In the genomic region with DNA sequence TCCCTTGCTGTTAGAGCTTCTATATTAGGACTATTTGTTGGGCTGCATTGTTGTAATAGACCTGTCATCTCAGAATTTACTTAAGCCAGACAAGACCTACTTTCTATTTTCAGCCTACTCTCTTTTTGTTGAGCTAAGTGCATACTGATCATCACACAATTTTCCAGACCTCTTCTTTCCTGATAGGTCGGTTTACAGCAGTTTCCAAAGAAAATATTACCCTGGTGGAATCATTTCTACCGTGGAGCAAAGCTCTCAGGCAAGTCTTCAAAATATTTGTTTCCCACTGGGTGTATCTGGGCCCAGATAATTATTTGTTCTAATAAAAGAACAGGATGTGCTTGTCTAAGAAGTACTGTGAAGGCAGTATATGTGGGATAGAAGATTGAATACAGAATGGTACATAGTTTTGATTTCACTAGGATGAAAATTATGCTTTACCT, we compare ENCODE assay signal across 16 cellular contexts.
DNase-seq lines count a peak whose midpoint lies in the region; ATAC-seq, FAIRE-seq and TF ChIP-seq lines count a peak whose summit lies in the region.
"Had no signal": no experiment of that assay in that cellular context is flagged by ENCODE, and none has a peak within 500 bp of the region (broad histone marks: within the 10 kb centered on the region; RNA-seq: fewer than 3 reads in every experiment).

No MANE protein-coding gene starts in this region.

- POLR2A ChIA-PET in A549 (lab: Yijun Ruan, JAX) = no interaction called here
- POLR2A ChIA-PET in activated CD4-positive, alpha-beta memory T cell treated with anti-CD3 and anti-CD28 coated beads for 36 hours (lab: Charles Lee) = no interaction called here

- peaks cover 7% of the 10 kb centered on the region for H3K4me1 Mint-ChIP-seq in activated T-helper 17 cell treated with anti-CD3 and anti-CD28 coated beads, Interleukin-2, amount 50 U/mL, for 72 hours
- peaks cover 9% of the 10 kb centered on the region for H3K4me1 Mint-ChIP-seq in neural progenitor cell
- peaks cover 14% of the 10 kb centered on the region for H3K4me1 Mint-ChIP-seq in activated CD4-positive, alpha-beta memory T cell treated with anti-CD3 and anti-CD28 coated beads for 36 hours (ENCODE audit: low read depth)
- H3K4me1 Mint-ChIP-seq: activated naive CD4-positive, alpha-beta T cell treated with anti-CD3 and anti-CD28 coated beads, Interleukin-2, amount 10 ng/mL, durations not matched to agents 7 days and 5 days had no signal

- peak overlapping the region; percentile 26 for H2AFZ ChIP-seq in neural progenitor cell (replicated peaks)

- H3K27ac ChIP-seq in A549 = no peak overlapping the region
- no peak overlapping the region for H3K27ac ChIP-seq in neural progenitor cell
- H3K27ac ChIP-seq: SJSA1 had no signal

- H3K9ac ChIP-seq in neural progenitor cell = no peak overlapping the region

- in situ Hi-C loops in GM13977 (cut with MboI; ENCODE audit: low pct_unique_long_range_greater_than_20kb, low sequenced_read_pairs, unreplicated experiment) = no loop called here

- no peaks in the 10 kb centered on the region for H4K20me1 ChIP-seq in neural progenitor cell (ENCODE audit: low read depth)

- no peak overlapping the region for H3K4me3 Mint-ChIP-seq in activated T-helper 17 cell treated with anti-CD3 and anti-CD28 coated beads, Interleukin-2, amount 50 U/mL, for 72 hours
- H3K4me3 Mint-ChIP-seq in neural progenitor cell = no peak overlapping the region
- no peak overlapping the region for H3K4me3 Mint-ChIP-seq in activated CD4-positive, alpha-beta memory T cell treated with anti-CD3 and anti-CD28 coated beads for 36 hours
- H3K4me3 Mint-ChIP-seq: activated naive CD4-positive, alpha-beta T cell treated with anti-CD3 and anti-CD28 coated beads, Interleukin-2, amount 10 ng/mL, durations not matched to agents 7 days and 5 days; naive thymus-derived CD4-positive, alpha-beta T cell had no signal

- intact Hi-C loops in Right ventricle myocardium superior (cut with DNase I) = no loop called here
- intact Hi-C loops in activated CD4-positive, alpha-beta memory T cell treated with anti-CD3 and anti-CD28 coated beads for 36 hours (cut with micrococcal nuclease) = no loop called here

- no peaks in the 10 kb centered on the region for H3K9me3 Mint-ChIP-seq in activated T-helper 17 cell treated with anti-CD3 and anti-CD28 coated beads, Interleukin-2, amount 50 U/mL, for 72 hours
- H3K9me3 Mint-ChIP-seq in neural progenitor cell = no peaks in the 10 kb centered on the region
- no peaks in the 10 kb centered on the region for H3K9me3 Mint-ChIP-seq in activated CD4-positive, alpha-beta memory T cell treated with anti-CD3 and anti-CD28 coated beads for 36 hours
- H3K9me3 Mint-ChIP-seq: activated naive CD4-positive, alpha-beta T cell treated with anti-CD3 and anti-CD28 coated beads, Interleukin-2, amount 10 ng/mL, durations not matched to agents 7 days and 5 days; naive thymus-derived CD4-positive, alpha-beta T cell had no signal

- ATAC-seq in A549 = no peak
- ATAC-seq in activated T-helper 17 cell treated with anti-CD3 and anti-CD28 coated beads, Interleukin-2, amount 50 U/mL, for 72 hours (replicated peaks) = peak; percentile 51
- ATAC-seq in Right ventricle myocardium superior (ENCODE audit: poor library complexity) = peak; percentile 83
- no peak for ATAC-seq in HG03135 (IDR thresholded peaks at IDR 0.05; ENCODE audit: unreplicated experiment)
- ATAC-seq: naive thymus-derived CD4-positive, alpha-beta T cell had no signal

- no peak for DNase-seq in A549 (ENCODE audit: low read depth in 1 of 2, low spot score in 1 of 2)
- DNase-seq in Right ventricle myocardium superior = no peak
- DNase-seq in neural progenitor cell (ENCODE audit: low spot score) = no peak
- DNase-seq in activated gamma-delta T cell (lab: John Stamatoyannopoulos, UW) = no peak
- DNase-seq in activated CD4-positive, alpha-beta memory T cell treated with anti-CD3 and anti-CD28 coated beads for 36 hours = no peak
- no peak for DNase-seq in GM13977 (ENCODE audit: low spot score)
- DNase-seq: activated naive CD4-positive, alpha-beta T cell treated with anti-CD3 and anti-CD28 coated beads, Interleukin-2, amount 10 ng/mL, durations not matched to agents 7 days and 5 days; Calu3; islet precursor cell; naive thymus-derived CD4-positive, alpha-beta T cell; NK-92 treated with Interleukin-12 subunit alpha and Interleukin-12 subunit beta, amount 100 ng/mL, for 24 hours; substantia nigra had no signal

- TF ChIP-seq POLR2A in A549 (IDR thresholded peaks at IDR 0.05; ENCODE audit: low read length) = no peak

- H3K4me3 ChIP-seq in A549 (no peak overlapping the region), neural progenitor cell (no peak overlapping the region)
- H3K4me3 ChIP-seq: SJSA1, skin epidermis had no signal

- no peak for TF ChIP-seq RAD21 in A549 (conservative IDR thresholded peaks at IDR 0.05 in 1 of 2, IDR thresholded peaks at IDR 0.05 in 1 of 2)

- H3K79me2 ChIP-seq in neural progenitor cell (ENCODE audit: low read depth) = no peaks in the 10 kb centered on the region

- TF ChIP-seq CTCF in A549 (IDR thresholded peaks at IDR 0.05) (no peak), neural progenitor cell (IDR thresholded peaks at IDR 0.05) (no peak), GM13977 (IDR thresholded peaks at IDR 0.05; ENCODE audit: extremely low read depth, insufficient read depth, missing control alignments) (no peak)

- no peaks in the 10 kb centered on the region for H3K27me3 Mint-ChIP-seq in activated T-helper 17 cell treated with anti-CD3 and anti-CD28 coated beads, Interleukin-2, amount 50 U/mL, for 72 hours
- H3K27me3 Mint-ChIP-seq in neural progenitor cell (ENCODE audit: insufficient read depth, low read depth) = no peaks in the 10 kb centered on the region
- H3K27me3 Mint-ChIP-seq in activated CD4-positive, alpha-beta memory T cell treated with anti-CD3 and anti-CD28 coated beads for 36 hours = no peaks in the 10 kb centered on the region

- H3K36me3 Mint-ChIP-seq in activated T-helper 17 cell treated with anti-CD3 and anti-CD28 coated beads, Interleukin-2, amount 50 U/mL, for 72 hours (ENCODE audit: low read depth) = no peaks in the 10 kb centered on the region
- no peaks in the 10 kb centered on the region for H3K36me3 Mint-ChIP-seq in neural progenitor cell
- H3K36me3 Mint-ChIP-seq in activated CD4-positive, alpha-beta memory T cell treated with anti-CD3 and anti-CD28 coated beads for 36 hours = no peaks in the 10 kb centered on the region
- H3K36me3 Mint-ChIP-seq: activated naive CD4-positive, alpha-beta T cell treated with anti-CD3 and anti-CD28 coated beads, Interleukin-2, amount 10 ng/mL, durations not matched to agents 7 days and 5 days; naive thymus-derived CD4-positive, alpha-beta T cell had no signal

- no peaks in the 10 kb centered on the region for H3K36me3 ChIP-seq in neural progenitor cell
- H3K36me3 ChIP-seq: SJSA1 had no signal

- H3K9me3 ChIP-seq in A549 = no peaks in the 10 kb centered on the region
- H3K9me3 ChIP-seq in neural progenitor cell (ENCODE audit: low read depth) = no peaks in the 10 kb centered on the region
- H3K9me3 ChIP-seq: SJSA1 had no signal

- FAIRE-seq in A549 (lab: Jason Lieb, UNC) = peak; percentile 18

- H3F3A ChIP-seq in neural progenitor cell (ENCODE audit: low read depth) = no peaks in the 10 kb centered on the region

- H3K4me1 ChIP-seq in A549 (no peaks in the 10 kb centered on the region), neural progenitor cell (no peaks in the 10 kb centered on the region)

- no peaks in the 10 kb centered on the region for H3K27me3 ChIP-seq in neural progenitor cell
- H3K27me3 ChIP-seq: SJSA1 had no signal

- H3K27ac Mint-ChIP-seq in activated T-helper 17 cell treated with anti-CD3 and anti-CD28 coated beads, Interleukin-2, amount 50 U/mL, for 72 hours = no peak overlapping the region
- H3K27ac Mint-ChIP-seq in neural progenitor cell = no peak overlapping the region
- no peak overlapping the region for H3K27ac Mint-ChIP-seq in activated CD4-positive, alpha-beta memory T cell treated with anti-CD3 and anti-CD28 coated beads for 36 hours
- H3K27ac Mint-ChIP-seq: activated naive CD4-positive, alpha-beta T cell treated with anti-CD3 and anti-CD28 coated beads, Interleukin-2, amount 10 ng/mL, durations not matched to agents 7 days and 5 days had no signal

- H3K4me2 ChIP-seq in A549 (no peak overlapping the region), neural progenitor cell (no peak overlapping the region)

- 35% methylated on average over 2 of the region's 2 CpGs for WGBS in A549 (ENCODE audit: missing lambda C conversion rate)

- CTCF ChIA-PET in A549 (lab: Yijun Ruan, JAX) = no interaction called here
- CTCF ChIA-PET in activated CD4-positive, alpha-beta memory T cell treated with anti-CD3 and anti-CD28 coated beads for 36 hours (lab: Charles Lee) = no interaction called here

- TF ChIP-seq EP300 in A549 (IDR thresholded peaks at IDR 0.05) = no peak

TF ChIP-seq in A549, 52 proteins besides CTCF, POLR2A, EP300 and RAD21:
- TF ChIP-seq, protein P1, sequence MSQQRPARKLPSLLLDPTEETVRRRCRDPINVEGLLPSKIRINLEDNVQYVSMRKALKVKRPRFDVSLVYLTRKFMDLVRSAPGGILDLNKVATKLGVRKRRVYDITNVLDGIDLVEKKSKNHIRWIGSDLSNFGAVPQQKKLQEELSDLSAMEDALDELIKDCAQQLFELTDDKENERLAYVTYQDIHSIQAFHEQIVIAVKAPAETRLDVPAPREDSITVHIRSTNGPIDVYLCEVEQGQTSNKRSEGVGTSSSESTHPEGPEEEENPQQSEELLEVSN (IDR thresholded peaks at IDR 0.05; ENCODE audit: borderline replicate concordance, low read depth) = no peak
- no peak for TF ChIP-seq RFX5 (IDR thresholded peaks at IDR 0.05)
- no peak for TF ChIP-seq SREBF2 (IDR thresholded peaks at IDR 0.05)
- TF ChIP-seq FOXS1 (CRISPR knock-in tag; IDR thresholded peaks at IDR 0.05) = no peak
- TF ChIP-seq, protein P2, sequence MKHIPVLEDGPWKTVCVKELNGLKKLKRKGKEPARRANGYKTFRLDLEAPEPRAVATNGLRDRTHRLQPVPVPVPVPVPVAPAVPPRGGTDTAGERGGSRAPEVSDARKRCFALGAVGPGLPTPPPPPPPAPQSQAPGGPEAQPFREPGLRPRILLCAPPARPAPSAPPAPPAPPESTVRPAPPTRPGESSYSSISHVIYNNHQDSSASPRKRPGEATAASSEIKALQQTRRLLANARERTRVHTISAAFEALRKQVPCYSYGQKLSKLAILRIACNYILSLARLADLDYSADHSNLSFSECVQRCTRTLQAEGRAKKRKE (CRISPR knock-in tag; IDR thresholded peaks at IDR 0.05; ENCODE audit: low read depth) = no peak
- no peak for TF ChIP-seq CBX2 (IDR thresholded peaks at IDR 0.05; ENCODE audit: borderline replicate concordance, low read depth)
- no peak for TF ChIP-seq HOXA7 (CRISPR knock-in tag; IDR thresholded peaks at IDR 0.05)
- TF ChIP-seq FOSB (CRISPR knock-in tag; IDR thresholded peaks at IDR 0.05) = no peak
- no peak for TF ChIP-seq MAFK (IDR thresholded peaks at IDR 0.05; ENCODE audit: partially characterized antibody)
- no peak for TF ChIP-seq HEYL (CRISPR knock-in tag; IDR thresholded peaks at IDR 0.05)
- no peak for TF ChIP-seq CBX8 (IDR thresholded peaks at IDR 0.05)
- no peak for TF ChIP-seq EHF (CRISPR knock-in tag; IDR thresholded peaks at IDR 0.05)
TF ChIP-seq in A549: peak in this region for 0.

Comparison
In these comparisons a context has a peak if more than half of its experiments do, and no peak if none do; other contexts are left out.
1. ATAC-seq: peak in activated T-helper 17 cell treated with anti-CD3 and anti-CD28 coated beads, Interleukin-2, amount 50 U/mL, for 72 hours (single experiment) and Right ventricle myocardium superior (single experiment); none in A549 (0 of 2) and HG03135 (single experiment).